1 cellular context compared by ENCODE assay signal in the genomic region with DNA sequence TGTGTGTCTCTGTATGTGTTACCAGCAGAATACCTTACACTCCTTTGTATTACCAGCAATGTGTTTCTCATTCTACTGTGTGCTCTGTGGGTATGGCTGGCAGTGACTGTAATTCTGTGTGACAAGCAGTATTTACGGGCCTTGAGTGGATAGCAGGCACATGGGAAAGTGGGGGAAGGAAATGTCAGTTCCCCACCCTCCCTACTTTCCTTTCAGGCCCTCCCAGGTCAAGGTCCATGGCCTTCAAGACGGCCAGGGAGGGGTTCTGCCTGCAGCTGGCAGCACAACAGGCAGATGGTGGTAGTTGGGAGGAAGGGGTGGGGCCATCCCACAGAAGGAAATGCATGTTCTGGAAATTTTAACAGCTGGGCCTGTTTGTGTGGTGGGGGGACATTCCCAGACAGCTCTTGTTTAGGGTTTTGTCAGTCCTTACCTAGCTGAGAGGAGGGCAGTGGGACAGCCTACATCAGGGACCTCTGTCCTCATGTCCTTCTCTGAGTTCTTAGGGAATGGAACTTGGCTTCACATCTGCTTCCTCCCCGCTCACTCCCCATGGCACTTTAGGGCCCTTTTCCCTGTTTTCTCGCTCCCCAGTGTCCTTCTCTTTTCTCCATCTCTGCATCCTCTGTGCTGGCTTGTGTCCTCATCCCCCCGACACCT.
A peak's percentile ranks its signal among the peaks of the same experiment; 100 is the strongest.
TF ChIP-seq lines count a peak whose summit lies in the region.

No MANE protein-coding gene starts in this region.

TF ChIP-seq in endothelial cell of umbilical vein, 7 proteins besides CTCF, POLR2A, EP300 and RAD21:
- TF ChIP-seq JUN (IDR thresholded peaks at IDR 0.05; ENCODE audit: borderline replicate concordance, insufficient read depth, insufficient read length, low read depth) (no peak), POLR2AphosphoS5 (IDR thresholded peaks at IDR 0.05; ENCODE audit: insufficient read depth, low read depth, low read length) (peak; percentile 12), MYC (IDR thresholded peaks at IDR 0.05; ENCODE audit: low read depth, low read length) (no peak), FOS (IDR thresholded peaks at IDR 0.05; ENCODE audit: borderline replicate concordance, insufficient read depth, low read length) (no peak), EZH2 (IDR thresholded peaks at IDR 0.05; ENCODE audit: borderline replicate concordance, low read depth, low read length, severe bottlenecking) (no peak)
- TF ChIP-seq, protein P1, sequence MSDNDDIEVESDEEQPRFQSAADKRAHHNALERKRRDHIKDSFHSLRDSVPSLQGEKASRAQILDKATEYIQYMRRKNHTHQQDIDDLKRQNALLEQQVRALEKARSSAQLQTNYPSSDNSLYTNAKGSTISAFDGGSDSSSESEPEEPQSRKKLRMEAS (IDR thresholded peaks at IDR 0.05; ENCODE audit: insufficient read depth, insufficient read length), result no peak
